22 cellular contexts compared by ENCODE assay signal in the genomic region with DNA sequence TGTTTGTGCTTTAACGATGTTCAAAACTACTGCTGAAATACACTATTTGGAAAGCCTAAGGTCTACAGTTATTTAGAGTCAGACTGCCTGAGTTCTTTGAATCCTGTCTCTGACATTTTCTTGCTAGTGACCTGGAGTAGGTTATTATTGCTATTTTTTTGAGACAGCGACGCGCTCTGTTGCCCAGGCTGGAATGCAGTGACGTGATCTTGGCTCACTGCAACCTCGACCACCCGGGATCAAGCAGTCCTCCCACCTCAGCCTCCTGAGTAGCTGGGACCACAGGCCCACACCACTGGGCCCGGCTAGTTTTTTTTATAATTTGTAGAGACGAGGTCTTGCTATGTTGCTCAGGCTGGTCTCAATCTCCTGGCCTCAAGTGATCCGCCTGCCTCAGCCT.
"Had no signal": no experiment of that assay in that cellular context is flagged by ENCODE, and none has a peak within 500 bp of the region (broad histone marks: within the 10 kb centered on the region; RNA-seq: fewer than 3 reads in every experiment).

No MANE protein-coding gene starts in this region.

- FAIRE-seq: colon, kidney had no signal

- DNase-seq: dermis blood vessel endothelial cell; dorsolateral prefrontal cortex; effector CD4-positive, alpha-beta T cell; effector memory CD4-positive, alpha-beta T cell; erythroblast; esophagus squamous epithelium; foreskin fibroblast; gastrocnemius medialis; heart left ventricle; hypothalamus; immature natural killer cell; islet precursor cell; kidney; left colon; left lung; left ventricle myocardium superior; lower lobe of right lung; mesenchymal stem cell; midbrain; naive thymus-derived CD4-positive, alpha-beta T cell; natural killer cell had no signal
